In the genomic region with DNA sequence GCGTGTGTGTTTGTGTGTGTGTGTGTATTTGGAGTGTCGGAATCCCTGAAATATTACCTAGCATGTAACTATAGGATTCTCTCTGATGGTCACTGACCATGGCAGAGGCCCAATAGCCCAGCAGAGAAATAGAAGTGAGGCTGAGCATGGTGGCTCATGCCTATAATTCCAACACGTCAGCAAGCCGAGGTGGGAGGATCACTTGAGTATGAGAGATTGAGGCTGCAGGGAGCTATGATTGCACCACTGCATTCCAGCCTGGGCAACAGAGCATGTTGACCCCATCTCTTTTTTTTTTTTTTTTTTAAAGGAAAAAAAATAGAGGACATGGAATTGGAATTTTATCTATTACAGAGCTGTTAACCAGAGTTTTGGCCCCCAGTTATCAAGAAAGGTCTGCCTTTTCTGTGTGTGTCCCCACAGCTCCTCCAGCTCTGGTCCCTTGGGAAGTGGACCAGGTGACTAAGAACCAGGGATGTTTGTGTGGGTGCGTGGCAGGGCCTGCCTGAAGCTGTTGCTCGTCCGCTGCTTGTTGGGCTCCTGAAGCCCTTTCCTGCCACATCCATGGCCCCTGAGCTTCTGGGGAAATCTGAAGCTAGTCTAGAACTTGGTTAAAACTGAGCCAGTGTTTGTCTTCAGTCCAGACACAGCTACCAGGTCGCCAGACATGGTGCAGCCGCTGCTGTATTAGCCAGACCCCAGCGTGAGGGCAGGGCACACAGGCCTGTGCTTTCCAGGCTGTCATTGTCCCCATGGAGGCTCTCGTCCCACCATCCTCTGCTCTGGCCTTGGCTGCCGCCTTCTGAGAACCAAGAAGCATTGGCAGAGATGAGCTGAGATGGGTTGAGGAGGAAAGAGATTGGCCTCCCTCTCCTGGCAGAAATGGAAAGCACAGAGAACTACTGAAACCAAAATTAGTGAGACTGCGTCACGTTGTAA, we compare ENCODE assay signal across 8 cellular contexts. TPM values are rescaled to one million over a fixed set of nuclear protein-coding genes. Genes with fewer than 3 reads are reported as not detected.
A peak's percentile ranks its signal among the peaks of the same experiment; 100 is the strongest.
DNase-seq lines count a peak whose midpoint lies in the region; ATAC-seq and TF ChIP-seq lines count a peak whose summit lies in the region.

No MANE protein-coding gene starts in this region.

- H4K20me1 ChIP-seq in smooth muscle cell (ENCODE audit: low read depth) = no peaks in the 10 kb centered on the region

- H3K4me2 ChIP-seq in smooth muscle cell = no peak overlapping the region

- H3K4me1 Mint-ChIP-seq in naive thymus-derived CD8-positive, alpha-beta T cell = no peaks in the 10 kb centered on the region

- H3F3A ChIP-seq in smooth muscle cell (ENCODE audit: low read depth) = no peaks in the 10 kb centered on the region

- H3K9ac ChIP-seq in smooth muscle cell (ENCODE audit: low read depth) = no peak overlapping the region

- H3K4me3 ChIP-seq in smooth muscle cell = no peak overlapping the region

- no peak overlapping the region for H3K4me3 Mint-ChIP-seq in naive thymus-derived CD8-positive, alpha-beta T cell

- DNase-seq in AG09319 (ENCODE audit: extremely low read depth, low read depth) = peak; percentile 30
- DNase-seq in M059J (ENCODE audit: low read depth) = peak; percentile 64
- DNase-seq in hippocampal formation (lab: John Stamatoyannopoulos, UW) = peak; percentile 69 to 94
- no peak for DNase-seq in smooth muscle cell (lab: John Stamatoyannopoulos, UW; ENCODE audit: unreplicated experiment)
- no peak for DNase-seq in naive thymus-derived CD8-positive, alpha-beta T cell
- DNase-seq in ecto neural progenitor cell (ENCODE audit: low spot score) = no peak
- no peak for DNase-seq in activated naive CD4-positive, alpha-beta T cell treated with Interleukin-2 at 50 U/mL for 16 hours

- peaks cover 0 to 2% (median 0%) of the 10 kb centered on the region in 9 donors for H3K9me3 Mint-ChIP-seq in naive thymus-derived CD8-positive, alpha-beta T cell

- no peaks in the 10 kb centered on the region for H3K79me2 ChIP-seq in smooth muscle cell (ENCODE audit: low read depth)

- H3K36me3 ChIP-seq in smooth muscle cell (ENCODE audit: low read depth) = no peaks in the 10 kb centered on the region

- no peaks in the 10 kb centered on the region for H3K27me3 ChIP-seq in smooth muscle cell (ENCODE audit: low read depth)

- H3K27ac ChIP-seq in angular gyrus (ENCODE audit: low read depth, low read length) (peak overlapping the region; percentile 68), smooth muscle cell (ENCODE audit: low read depth) (peak overlapping the region; percentile 46)

- POLR2A ChIA-PET in naive thymus-derived CD8-positive, alpha-beta T cell (lab: Charles Lee) = no interaction called here

- H3K36me3 Mint-ChIP-seq in naive thymus-derived CD8-positive, alpha-beta T cell = no peaks in the 10 kb centered on the region

- H2AFZ ChIP-seq in smooth muscle cell (ENCODE audit: low read depth) = no peak overlapping the region

- 63% methylated on average over 14 of the region's 14 CpGs for WGBS in smooth muscle cell (ENCODE audit: low lambda C conversion rate)

- peaks cover 0 to 10% (median 6%) of the 10 kb centered on the region in 5 donors for H3K27me3 Mint-ChIP-seq in naive thymus-derived CD8-positive, alpha-beta T cell

- TF ChIP-seq CTCF in AG09319 (IDR thresholded peaks at IDR 0.05; ENCODE audit: low read depth, low read length) = peak; percentile 77
- peak; percentile 45 for TF ChIP-seq CTCF in smooth muscle cell (IDR thresholded peaks at IDR 0.05; ENCODE audit: borderline replicate concordance, insufficient read depth, poor library complexity, severe bottlenecking)

- no peaks in the 10 kb centered on the region for H3K4me1 ChIP-seq in smooth muscle cell (ENCODE audit: low read depth)

- no peaks in the 10 kb centered on the region for H3K9me3 ChIP-seq in smooth muscle cell (replicated peaks; ENCODE audit: low read depth)

- H3K27ac Mint-ChIP-seq in naive thymus-derived CD8-positive, alpha-beta T cell = no peak overlapping the region

- ATAC-seq in naive thymus-derived CD8-positive, alpha-beta T cell = no peak

RNA-seq across cellular contexts. Expression of a gene that starts 25.5 kb away (rescaled TPM):
- total RNA-seq in M059J (2014; rRNA removed; shearing (Covaris generic)) = not detected in 2 replicates
- not detected in 2 replicates for total RNA-seq in smooth muscle cell
- not detected in 2 replicates for polyA plus RNA-seq in smooth muscle cell
- total RNA-seq in naive thymus-derived CD8-positive, alpha-beta T cell = not detected
- polyA plus RNA-seq in naive thymus-derived CD8-positive, alpha-beta T cell = not detected

RNA-seq across cellular contexts. Expression of a gene that starts 58.8 kb away (rescaled TPM):
- total RNA-seq in M059J (2014; rRNA removed; shearing (Covaris generic)) = 0.42 TPM in 1 of 2 replicates, not detected in the other
- 0.09 and 0.31 TPM in 2 replicates for total RNA-seq in smooth muscle cell
- polyA plus RNA-seq in smooth muscle cell = 1.9 and 3.0 TPM in 2 replicates
- not detected for total RNA-seq in naive thymus-derived CD8-positive, alpha-beta T cell
- not detected for polyA plus RNA-seq in naive thymus-derived CD8-positive, alpha-beta T cell

Comparison
In these comparisons a context has a peak if more than half of its experiments do, and no peak if none do; other contexts are left out.
1. DNase-seq: peak in AG09319 (single experiment), M059J (single experiment) and hippocampal formation (2 of 2); none in smooth muscle cell (single experiment), naive thymus-derived CD8-positive, alpha-beta T cell (0 of 10), ecto neural progenitor cell (single experiment) and activated naive CD4-positive, alpha-beta T cell treated with Interleukin-2 at 50 U/mL for 16 hours (single experiment).